In the genomic region with DNA sequence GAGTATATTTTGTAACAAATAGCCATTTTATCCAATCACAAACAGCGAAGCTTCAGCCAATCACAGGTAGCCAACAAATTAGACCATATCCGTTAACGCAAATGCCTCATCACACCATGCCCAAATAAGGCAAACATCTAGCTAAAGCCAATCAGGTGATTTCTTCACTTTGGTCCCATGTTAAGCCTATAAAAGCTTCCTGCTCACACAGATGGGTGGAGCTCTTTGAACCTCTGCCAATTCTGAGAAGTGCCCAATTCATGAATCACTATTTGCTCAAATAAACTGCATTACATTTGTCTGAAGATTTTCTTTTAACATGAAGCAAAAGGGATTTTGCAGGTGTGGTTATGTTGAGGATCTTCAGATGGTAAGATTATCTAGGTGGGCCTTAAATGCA, we compare ENCODE assay signal across 12 cellular contexts.
DNase-seq lines count a peak whose midpoint lies in the region; ATAC-seq and TF ChIP-seq lines count a peak whose summit lies in the region.
"Had no signal": no experiment of that assay in that cellular context is flagged by ENCODE, and none has a peak within 500 bp of the region (broad histone marks: within the 10 kb centered on the region; RNA-seq: fewer than 3 reads in every experiment).

No MANE protein-coding gene starts in this region.

- no peaks in the 10 kb centered on the region for H3K36me3 ChIP-seq in vagina
- H3K36me3 ChIP-seq: BE2C had no signal

- ATAC-seq in HG02642 (IDR thresholded peaks at IDR 0.05; ENCODE audit: poor library complexity, unreplicated experiment) (no peak), HG03097 (IDR thresholded peaks at IDR 0.05; ENCODE audit: low FRiP score, unreplicated experiment) (no peak)

- intact Hi-C loops in vagina (cut with DNase I) = no loop called here

- H3K27me3 ChIP-seq in vagina = no peaks in the 10 kb centered on the region
- H3K27me3 ChIP-seq: BE2C had no signal

- no peak overlapping the region for H3K4me3 ChIP-seq in fibroblast of villous mesenchyme (ENCODE audit: low read depth, low read length)
- H3K4me3 ChIP-seq in vagina = no peak overlapping the region

- H3K9me3 ChIP-seq in vagina = no peaks in the 10 kb centered on the region
- H3K9me3 ChIP-seq: BE2C had no signal

- H3K27ac ChIP-seq in vagina = peak overlapping the region; percentile 52

- TF ChIP-seq CTCF in fibroblast of villous mesenchyme (IDR thresholded peaks at IDR 0.05; ENCODE audit: insufficient read depth, low read depth, low read length) = no peak
- no peak for TF ChIP-seq CTCF in vagina (IDR thresholded peaks at IDR 0.05)

- no peaks in the 10 kb centered on the region for H3K4me1 ChIP-seq in vagina
- H3K4me1 ChIP-seq: BE2C had no signal

- no peak for TF ChIP-seq POLR2A in vagina (IDR thresholded peaks at IDR 0.05)

- peak; percentile 63 for DNase-seq in NCI-H748 (lab: John Stamatoyannopoulos, UW; ENCODE audit: unreplicated experiment)
- DNase-seq in NCI-H748 treated with DMSO at 0.1 percent for 48 hours (lab: John Stamatoyannopoulos, UW) = no peak
- DNase-seq in SW480 (ENCODE audit: low spot score) = peak; percentile 5
- DNase-seq in fibroblast of villous mesenchyme (ENCODE audit: low read depth) = peak; percentile 79
- DNase-seq in vagina (ENCODE audit: extremely low spot score in 2 of 2) = no peak
- no peak for DNase-seq in NK-92 treated with Interleukin-12 subunit alpha and Interleukin-12 subunit beta, amount 100 ng/mL, for 24 hours (lab: John Stamatoyannopoulos, UW)
- DNase-seq: activated CD8-positive, alpha-beta memory T cell treated with anti-CD3 and anti-CD28 coated beads, Interleukin-2, amount 50 U/mL, for 48 hours; BE2C; left cardiac atrium; right cardiac atrium had no signal

Comparison
In these comparisons a context has a peak if more than half of its experiments do, and no peak if none do; other contexts are left out.
1. DNase-seq: peak in NCI-H748 (single experiment), SW480 (single experiment) and fibroblast of villous mesenchyme (single experiment); none in NCI-H748 treated with DMSO at 0.1 percent for 48 hours (single experiment), vagina (0 of 2) and NK-92 treated with Interleukin-12 subunit alpha and Interleukin-12 subunit beta, amount 100 ng/mL, for 24 hours (single experiment).